ENCODE assay signal across 21 cellular contexts in the genomic region with DNA sequence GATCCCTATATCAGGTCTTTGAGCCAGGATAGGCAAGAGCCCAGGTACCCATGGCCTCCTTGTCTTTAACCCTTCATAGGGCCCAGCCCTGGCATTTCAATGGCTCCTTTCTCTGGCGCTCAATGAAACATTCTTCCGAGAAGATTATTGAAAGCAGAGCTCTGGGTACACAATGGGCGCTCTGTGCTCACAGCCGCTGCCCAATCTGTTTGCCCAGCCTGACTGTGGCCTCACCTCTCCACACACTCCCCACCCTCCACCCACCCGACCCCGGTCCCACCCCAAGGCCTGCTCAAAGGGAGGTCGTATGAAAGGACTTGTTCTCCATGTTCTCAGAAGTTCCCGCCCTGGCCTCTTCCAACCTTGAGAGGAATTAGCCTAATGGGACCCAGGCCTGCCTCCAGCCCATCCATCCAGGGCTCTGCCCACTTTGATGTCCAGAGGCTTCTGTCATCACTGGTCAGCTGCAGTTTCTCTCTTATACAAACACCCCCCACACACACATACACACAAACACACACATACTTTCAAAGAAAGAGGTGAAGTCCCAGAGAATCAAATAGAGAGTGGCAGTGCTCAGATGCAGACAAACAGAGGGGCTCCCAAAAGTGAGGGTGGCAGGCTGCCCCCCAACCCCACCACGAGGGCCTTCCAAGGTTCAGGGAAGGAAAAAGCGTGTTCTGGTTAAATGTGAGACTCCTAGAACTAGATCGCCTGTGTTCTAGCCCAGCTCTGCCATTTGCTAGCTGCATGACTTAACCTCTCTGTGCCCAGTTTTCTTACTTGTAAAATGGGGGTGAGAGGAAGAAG. TPM values are rescaled to one million over a fixed set of nuclear protein-coding genes. Genes with fewer than 3 reads are reported as not detected.
DNase-seq lines count a peak whose midpoint lies in the region; ATAC-seq and TF ChIP-seq lines count a peak whose summit lies in the region.
"Had no signal": no experiment of that assay in that cellular context is flagged by ENCODE, and none has a peak within 500 bp of the region (broad histone marks: within the 10 kb centered on the region; RNA-seq: fewer than 3 reads in every experiment).

No MANE protein-coding gene starts in this region.

- intact Hi-C loops in cardiac septum (cut with DNase I): no loop called here
- intact Hi-C loops in left ventricle myocardium inferior (cut with micrococcal nuclease): no loop called here

- H3K4me1 ChIP-seq in left ventricle myocardium inferior: peaks cover 8% of the 10 kb centered on the region
- H3K4me1 ChIP-seq in gastroesophageal sphincter: peaks cover 0 to 46% (median 4%) of the 10 kb centered on the region in 3 donors

- DNase-seq in cardiac septum (ENCODE audit: low spot score) (peak; percentile 62), left ventricle myocardium inferior (no peak), neural crest cell (ENCODE audit: low read depth, low spot score) (no peak)
- DNase-seq in activated CD8-positive, alpha-beta memory T cell treated with anti-CD3 and anti-CD28 coated beads, Interleukin-2, amount 50 U/mL, for 4 hours: no peak
- DNase-seq in activated T-cell treated with anti-CD3 and anti-CD28 coated beads, Interleukin-2, amount 50 U/mL, for 48 hours: no peak
- DNase-seq: 8988T; CD4-positive, alpha-beta memory T cell; DMS79; H9; NCI-H1436; NCI-H2029; NCI-H2171; NCI-H446 treated with DMSO at 0.1 percent for 48 hours; NCI-H748 treated with DMSO at 0.1 percent for 48 hours; OCI-M1; SJCRH30 had no signal

- H3K36me3 ChIP-seq in left ventricle myocardium inferior (no peaks in the 10 kb centered on the region), gastroesophageal sphincter (no peaks in the 10 kb centered on the region)
- H3K36me3 ChIP-seq: SJCRH30 had no signal

- H3K9me3 ChIP-seq in left ventricle myocardium inferior (replicated peaks): no peaks in the 10 kb centered on the region
- no peaks in the 10 kb centered on the region for H3K9me3 ChIP-seq in gastroesophageal sphincter
- H3K9me3 ChIP-seq: SJCRH30 had no signal

- TF ChIP-seq CTCF in left ventricle myocardium inferior (IDR thresholded peaks at IDR 0.05; ENCODE audit: borderline replicate concordance) (no peak), gastroesophageal sphincter (IDR thresholded peaks at IDR 0.05) (no peak), neural crest cell (conservative IDR thresholded peaks at IDR 0.05) (no peak)

- no peak overlapping the region for H3K27ac ChIP-seq in left ventricle myocardium inferior (replicated peaks)
- H3K27ac ChIP-seq in gastroesophageal sphincter: peak overlapping the region in 3 of 4 donors; percentile 12 to 80 (median 34)
- H3K27ac ChIP-seq: RWPE1, SJCRH30 had no signal

- H3K4me3 Mint-ChIP-seq in neural crest cell: peak overlapping the region; percentile 43
- no peak overlapping the region for H3K4me3 Mint-ChIP-seq in stimulated activated memory B cell treated with anti-CD40 and anti-IgM and Interleukin-4, amounts not matched to agents 10 μg/mL and 1 μg/mL and 100 μg/mL, for 72 hours
- H3K4me3 Mint-ChIP-seq: CD4-positive, alpha-beta memory T cell; H9 had no signal

- TF ChIP-seq POLR2A in gastroesophageal sphincter (IDR thresholded peaks at IDR 0.05): no peak

- no peak for TF ChIP-seq EP300 in gastroesophageal sphincter (IDR thresholded peaks at IDR 0.05)

- peaks cover 63% of the 10 kb centered on the region for H3K4me1 Mint-ChIP-seq in neural crest cell
- no peaks in the 10 kb centered on the region for H3K4me1 Mint-ChIP-seq in stimulated activated memory B cell treated with anti-CD40 and anti-IgM and Interleukin-4, amounts not matched to agents 10 μg/mL and 1 μg/mL and 100 μg/mL, for 72 hours

- H3K9me3 Mint-ChIP-seq in neural crest cell: no peaks in the 10 kb centered on the region
- no peaks in the 10 kb centered on the region for H3K9me3 Mint-ChIP-seq in stimulated activated memory B cell treated with anti-CD40 and anti-IgM and Interleukin-4, amounts not matched to agents 10 μg/mL and 1 μg/mL and 100 μg/mL, for 72 hours
- H3K9me3 Mint-ChIP-seq: CD4-positive, alpha-beta memory T cell; H9 had no signal

- H3K4me3 ChIP-seq in left ventricle myocardium inferior (no peak overlapping the region), gastroesophageal sphincter (no peak overlapping the region)
- H3K4me3 ChIP-seq: K562, SJCRH30 had no signal

- H3K27me3 Mint-ChIP-seq in neural crest cell (ENCODE audit: low read depth): peaks cover 25% of the 10 kb centered on the region
- peaks cover 33% of the 10 kb centered on the region for H3K27me3 Mint-ChIP-seq in stimulated activated memory B cell treated with anti-CD40 and anti-IgM and Interleukin-4, amounts not matched to agents 10 μg/mL and 1 μg/mL and 100 μg/mL, for 72 hours

- no peaks in the 10 kb centered on the region for H3K36me3 Mint-ChIP-seq in neural crest cell (ENCODE audit: low read depth)
- H3K36me3 Mint-ChIP-seq in stimulated activated memory B cell treated with anti-CD40 and anti-IgM and Interleukin-4, amounts not matched to agents 10 μg/mL and 1 μg/mL and 100 μg/mL, for 72 hours: no peaks in the 10 kb centered on the region
- H3K36me3 Mint-ChIP-seq: CD4-positive, alpha-beta memory T cell had no signal

- no peak for ATAC-seq in gastroesophageal sphincter
- ATAC-seq in stimulated activated memory B cell treated with anti-CD40 and anti-IgM and Interleukin-4, amounts not matched to agents 10 μg/mL and 1 μg/mL and 100 μg/mL, for 72 hours: no peak
- no peak for ATAC-seq in HG02840 (IDR thresholded peaks at IDR 0.05; ENCODE audit: low FRiP score, unreplicated experiment)
- ATAC-seq: K562 had no signal

- peaks cover 22% of the 10 kb centered on the region for H3K27me3 ChIP-seq in left ventricle myocardium inferior (ENCODE audit: low read depth)
- peaks cover 7% of the 10 kb centered on the region for H3K27me3 ChIP-seq in gastroesophageal sphincter
- H3K27me3 ChIP-seq: SJCRH30 had no signal

- H3K27ac Mint-ChIP-seq in neural crest cell (ENCODE audit: unreplicated experiment): peak overlapping the region; percentile 79
- H3K27ac Mint-ChIP-seq in stimulated activated memory B cell treated with anti-CD40 and anti-IgM and Interleukin-4, amounts not matched to agents 10 μg/mL and 1 μg/mL and 100 μg/mL, for 72 hours: no peak overlapping the region
- H3K27ac Mint-ChIP-seq: CD4-positive, alpha-beta memory T cell; H9 had no signal

- 82 to 92% methylated on average over 6 to 7 of the region's 11 CpGs for WGBS in gastroesophageal sphincter (ENCODE audit: low coverage in 1 of 2), 2 donors

RNA-seq across cellular contexts. Expression of a gene that starts 5.1 kb away (rescaled TPM):
- total RNA-seq in cardiac septum (0.38 TPM), left ventricle myocardium inferior (0.16 TPM), gastroesophageal sphincter (10 to 100 TPM in 1 of 4 donors, 1 to 10 TPM in 3; 3.1 to 11.6 (median 6.8) TPM), neural crest cell (0.25 and 0.51 TPM in 2 replicates)
- total RNA-seq: CD4-positive, alpha-beta memory T cell had no signal

RNA-seq across cellular contexts. Expression of a gene that starts 18.2 kb away (rescaled TPM):
- total RNA-seq in cardiac septum: 22.7 TPM
- 19.4 TPM for total RNA-seq in left ventricle myocardium inferior
- 1 to 10 TPM; 1.4 to 6.9 (median 3.6) TPM for total RNA-seq in gastroesophageal sphincter
- 0.30 and 0.59 TPM in 2 replicates for total RNA-seq in neural crest cell
- total RNA-seq: CD4-positive, alpha-beta memory T cell had no signal

RNA-seq across cellular contexts. Expression of a gene that starts 49.7 kb away (rescaled TPM):
- total RNA-seq in cardiac septum (15.5 TPM), left ventricle myocardium inferior (19.3 TPM), gastroesophageal sphincter (10 to 100 TPM; 25.4 to 55.7 (median 31.0) TPM), neural crest cell (91.1 and 96.0 TPM in 2 replicates)
